Comparison of ENCODE assay signal across 1 cellular context in the genomic region with DNA sequence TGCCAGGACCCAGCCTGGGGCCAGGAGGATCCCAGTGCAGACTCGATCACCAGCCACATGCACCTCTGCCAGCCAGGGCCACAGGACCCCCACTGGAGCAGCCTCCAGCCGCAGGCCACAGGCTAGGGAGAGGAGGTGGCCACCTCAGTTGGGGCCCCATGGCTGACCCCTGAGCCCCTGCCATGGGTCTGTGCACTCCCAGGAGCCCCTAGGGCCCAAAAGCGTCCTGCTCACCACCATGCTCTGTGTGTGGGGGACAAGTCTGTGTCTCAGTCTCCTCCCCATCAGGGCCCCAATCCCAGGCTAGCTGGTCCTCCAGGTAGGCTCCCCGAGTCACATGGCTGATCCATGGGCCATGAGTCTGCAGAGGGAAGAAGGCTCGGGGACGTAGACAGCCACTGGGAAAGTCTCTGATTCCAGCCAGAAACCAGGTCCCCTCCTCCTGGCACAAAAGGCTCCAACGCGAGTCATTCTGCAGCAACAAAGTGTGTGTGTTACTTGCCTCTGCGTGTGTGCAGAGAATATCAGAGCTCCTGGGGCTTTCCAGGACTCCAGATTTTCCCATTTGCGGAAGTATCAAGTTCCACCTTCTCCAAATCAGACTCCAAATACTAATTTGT.
A peak's percentile ranks its signal among the peaks of the same experiment; 100 is the strongest.
TF ChIP-seq lines count a peak whose summit lies in the region.

No MANE protein-coding gene starts in this region.

TF ChIP-seq in HepG2, 621 proteins besides CTCF, POLR2A, EP300 and RAD21 (continues in another document):
- TF ChIP-seq ZFP36L2 (CRISPR knock-in tag; IDR thresholded peaks at IDR 0.05) (peak; percentile 51; the same call in 1 of the 2 replicates), NFKBIZ (CRISPR knock-in tag; IDR thresholded peaks at IDR 0.05) (0 out of 2 replicates have a peak, but pooled peaks have one; percentile 31), ZFX (CRISPR knock-in tag; IDR thresholded peaks at IDR 0.05; ENCODE audit: low read depth) (peak; percentile 13; the same call in 1 of the 2 replicates), ARNTL (CRISPR knock-in tag; IDR thresholded peaks at IDR 0.05) (peak; percentile 43; the same call in 1 of the 2 replicates), NRL (CRISPR knock-in tag; IDR thresholded peaks at IDR 0.05; ENCODE audit: borderline replicate concordance) (peak; percentile 72), BRD4 (CRISPR knock-in tag; IDR thresholded peaks at IDR 0.05) (0 out of 2 replicates have a peak, but pooled peaks have one; percentile 28), NCOR1 (IDR thresholded peaks at IDR 0.05; ENCODE audit: borderline replicate concordance, low read length) (0 out of 2 replicates have a peak, but pooled peaks have one; percentile 52), XBP1 (CRISPR knock-in tag; IDR thresholded peaks at IDR 0.05) (no peak), AKAP8 (CRISPR knock-in tag; IDR thresholded peaks at IDR 0.05) (0 out of 2 replicates have a peak, but pooled peaks have one; percentile 6), MYPOP (CRISPR knock-in tag; IDR thresholded peaks at IDR 0.05) (0 out of 2 replicates have a peak, but pooled peaks have one; percentile 6), MIER3 (CRISPR knock-in tag; IDR thresholded peaks at IDR 0.05; ENCODE audit: borderline replicate concordance) (0 out of 2 replicates have a peak, but pooled peaks have one; percentile 10), PAWR (CRISPR knock-in tag; IDR thresholded peaks at IDR 0.05; ENCODE audit: borderline replicate concordance) (0 out of 2 replicates have a peak, but pooled peaks have one; percentile 26), PBX2 (CRISPR knock-in tag; IDR thresholded peaks at IDR 0.05) (peak; percentile 35; the same call in 1 of the 2 replicates), IRX3 (CRISPR knock-in tag; IDR thresholded peaks at IDR 0.05; ENCODE audit: borderline replicate concordance, low read depth) (no peak), ZNF350 (CRISPR knock-in tag; IDR thresholded peaks at IDR 0.05; ENCODE audit: borderline replicate concordance, low read depth) (peak; percentile 4; the same call in 1 of the 2 replicates), NFYC (CRISPR knock-in tag; IDR thresholded peaks at IDR 0.05) (no peak), ZNF891 (CRISPR knock-in tag; IDR thresholded peaks at IDR 0.05) (0 out of 2 replicates have a peak, but pooled peaks have one; percentile 50), ZBTB40 (IDR thresholded peaks at IDR 0.05) (no peak), ZBTB40 (CRISPR knock-in tag; IDR thresholded peaks at IDR 0.05) (peak; percentile 28; the same call in 1 of the 2 replicates), ZNF318 (CRISPR knock-in tag; IDR thresholded peaks at IDR 0.05) (no peak)
- TF ChIP-seq, protein P1, sequence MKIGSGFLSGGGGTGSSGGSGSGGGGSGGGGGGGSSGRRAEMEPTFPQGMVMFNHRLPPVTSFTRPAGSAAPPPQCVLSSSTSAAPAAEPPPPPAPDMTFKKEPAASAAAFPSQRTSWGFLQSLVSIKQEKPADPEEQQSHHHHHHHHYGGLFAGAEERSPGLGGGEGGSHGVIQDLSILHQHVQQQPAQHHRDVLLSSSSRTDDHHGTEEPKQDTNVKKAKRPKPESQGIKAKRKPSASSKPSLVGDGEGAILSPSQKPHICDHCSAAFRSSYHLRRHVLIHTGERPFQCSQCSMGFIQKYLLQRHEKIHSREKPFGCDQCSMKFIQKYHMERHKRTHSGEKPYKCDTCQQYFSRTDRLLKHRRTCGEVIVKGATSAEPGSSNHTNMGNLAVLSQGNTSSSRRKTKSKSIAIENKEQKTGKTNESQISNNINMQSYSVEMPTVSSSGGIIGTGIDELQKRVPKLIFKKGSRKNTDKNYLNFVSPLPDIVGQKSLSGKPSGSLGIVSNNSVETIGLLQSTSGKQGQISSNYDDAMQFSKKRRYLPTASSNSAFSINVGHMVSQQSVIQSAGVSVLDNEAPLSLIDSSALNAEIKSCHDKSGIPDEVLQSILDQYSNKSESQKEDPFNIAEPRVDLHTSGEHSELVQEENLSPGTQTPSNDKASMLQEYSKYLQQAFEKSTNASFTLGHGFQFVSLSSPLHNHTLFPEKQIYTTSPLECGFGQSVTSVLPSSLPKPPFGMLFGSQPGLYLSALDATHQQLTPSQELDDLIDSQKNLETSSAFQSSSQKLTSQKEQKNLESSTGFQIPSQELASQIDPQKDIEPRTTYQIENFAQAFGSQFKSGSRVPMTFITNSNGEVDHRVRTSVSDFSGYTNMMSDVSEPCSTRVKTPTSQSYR (CRISPR knock-in tag; IDR thresholded peaks at IDR 0.05; ENCODE audit: borderline replicate concordance) = 0 out of 2 replicates have a peak, but pooled peaks have one; percentile 20
- TF ChIP-seq, protein P2, sequence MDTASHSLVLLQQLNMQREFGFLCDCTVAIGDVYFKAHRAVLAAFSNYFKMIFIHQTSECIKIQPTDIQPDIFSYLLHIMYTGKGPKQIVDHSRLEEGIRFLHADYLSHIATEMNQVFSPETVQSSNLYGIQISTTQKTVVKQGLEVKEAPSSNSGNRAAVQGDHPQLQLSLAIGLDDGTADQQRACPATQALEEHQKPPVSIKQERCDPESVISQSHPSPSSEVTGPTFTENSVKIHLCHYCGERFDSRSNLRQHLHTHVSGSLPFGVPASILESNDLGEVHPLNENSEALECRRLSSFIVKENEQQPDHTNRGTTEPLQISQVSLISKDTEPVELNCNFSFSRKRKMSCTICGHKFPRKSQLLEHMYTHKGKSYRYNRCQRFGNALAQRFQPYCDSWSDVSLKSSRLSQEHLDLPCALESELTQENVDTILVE (CRISPR knock-in tag; IDR thresholded peaks at IDR 0.05) = no peak
- TF ChIP-seq, protein P3, sequence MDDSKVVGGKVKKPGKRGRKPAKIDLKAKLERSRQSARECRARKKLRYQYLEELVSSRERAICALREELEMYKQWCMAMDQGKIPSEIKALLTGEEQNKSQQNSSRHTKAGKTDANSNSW (CRISPR knock-in tag; IDR thresholded peaks at IDR 0.05; ENCODE audit: borderline replicate concordance) = peak; percentile 36; the same call in 1 of the 2 replicates
